ENCODE assay signal across 7 cellular contexts in the genomic region with DNA sequence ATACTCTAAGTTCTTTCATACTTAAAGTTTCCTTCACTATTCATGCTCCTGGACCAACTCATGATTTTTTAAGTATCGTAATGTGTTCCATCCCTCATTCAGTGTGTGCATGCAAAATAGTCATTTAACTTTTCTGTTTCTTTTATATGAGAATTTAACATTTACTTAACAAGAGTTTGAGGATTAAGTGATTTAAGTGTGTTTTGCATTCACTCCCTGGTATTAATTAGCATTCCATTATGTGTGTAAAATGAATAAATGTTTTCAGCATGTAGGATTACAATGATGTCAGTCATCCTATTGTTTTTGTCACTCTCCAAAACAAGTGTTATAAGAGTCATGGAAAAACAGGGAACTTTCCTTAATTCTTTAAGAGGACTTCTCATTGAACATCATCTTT.
"Had no signal": no experiment of that assay in that cellular context is flagged by ENCODE, and none has a peak within 500 bp of the region (broad histone marks: within the 10 kb centered on the region; RNA-seq: fewer than 3 reads in every experiment).

No MANE protein-coding gene starts in this region.

- H3K4me3 Mint-ChIP-seq: HFFc6 had no signal

- H3K9me3 Mint-ChIP-seq: HFFc6 had no signal

- H3K4me3 ChIP-seq: GM23248 had no signal

- H3K27ac ChIP-seq: GM23248 had no signal

- FAIRE-seq: H1 had no signal

- H3K9ac ChIP-seq: GM23248 had no signal

- ATAC-seq: HCT116 had no signal

- H2AFZ ChIP-seq: GM23248 had no signal

- DNase-seq: GM23248, GOT3, H7, HCEC 1CT, HFFc6 had no signal

- H3K27ac Mint-ChIP-seq: HFFc6 had no signal
